In the genomic region with DNA sequence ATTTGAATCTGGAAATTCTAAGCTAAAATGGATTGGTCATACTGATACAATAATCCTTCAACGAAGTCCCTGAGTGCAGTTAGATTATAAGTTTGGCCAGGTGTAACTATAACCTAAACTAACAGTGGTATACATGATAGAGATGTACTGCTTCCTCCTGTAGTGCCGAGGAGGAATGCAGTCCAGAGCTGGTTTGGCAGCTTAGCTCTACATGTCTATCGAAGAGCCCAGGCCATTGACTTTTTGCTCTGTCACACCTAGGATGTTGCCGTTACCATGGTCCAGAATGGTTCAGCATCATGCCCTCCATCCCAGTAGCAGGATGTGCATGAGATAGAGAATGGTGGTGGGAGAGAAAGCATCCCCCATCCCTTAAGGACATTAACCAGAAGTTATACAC, we compare ENCODE assay signal across 1 cellular context.
TF ChIP-seq lines count a peak whose summit lies in the region.

No MANE protein-coding gene starts in this region.

TF ChIP-seq in HepG2, 621 proteins besides CTCF, POLR2A, EP300 and RAD21:
- TF ChIP-seq ZNF7 (CRISPR knock-in tag; IDR thresholded peaks at IDR 0.05) (no peak), ZBTB1 (CRISPR knock-in tag; IDR thresholded peaks at IDR 0.05; ENCODE audit: borderline replicate concordance) (no peak), ZNF430 (CRISPR knock-in tag; IDR thresholded peaks at IDR 0.05) (no peak), SCMH1 (CRISPR knock-in tag; IDR thresholded peaks at IDR 0.05; ENCODE audit: borderline replicate concordance) (no peak), TBX3 (IDR thresholded peaks at IDR 0.05; ENCODE audit: borderline replicate concordance) (no peak), ZBTB44 (CRISPR knock-in tag; IDR thresholded peaks at IDR 0.05) (no peak), TCF7 (IDR thresholded peaks at IDR 0.05; ENCODE audit: low read depth) (no peak), ZFP91 (CRISPR knock-in tag; IDR thresholded peaks at IDR 0.05; ENCODE audit: borderline replicate concordance) (no peak), FOXK2 (IDR thresholded peaks at IDR 0.05) (no peak), ZNF788 (CRISPR knock-in tag; IDR thresholded peaks at IDR 0.05; ENCODE audit: borderline replicate concordance) (no peak), RFX1 (IDR thresholded peaks at IDR 0.05) (no peak)
